In genomic region chr4:42078184-42078801, GRCh38 we compare ENCODE assay signal across 16 cellular contexts.
DNase-seq lines count a peak whose midpoint lies in the region; ATAC-seq, FAIRE-seq and TF ChIP-seq lines count a peak whose summit lies in the region.
"Had no signal": no experiment of that assay in that cellular context is flagged by ENCODE, and none has a peak within 500 bp of the region (broad histone marks: within the 10 kb centered on the region; RNA-seq: fewer than 3 reads in every experiment).

No MANE protein-coding gene starts in this region.

- no peaks in the 10 kb centered on the region for H3K9me3 Mint-ChIP-seq in activated CD4-positive, alpha-beta memory T cell treated with anti-CD3 and anti-CD28 coated beads for 36 hours
- H3K9me3 Mint-ChIP-seq: IgD-negative memory B cell had no signal

- TF ChIP-seq POLR2A in GM12878 (IDR thresholded peaks at IDR 0.05; ENCODE audit: low read depth, low read length): no peak

- H3K4me1 ChIP-seq in GM12878 (ENCODE audit: control insufficient read depth, insufficient read depth, low read length): no peaks in the 10 kb centered on the region
- H3K4me1 ChIP-seq: Caco-2 had no signal

- TF ChIP-seq RAD21 in GM12878 (IDR thresholded peaks at IDR 0.05; ENCODE audit: insufficient read depth, low read depth, low read length): no peak

- no peaks in the 10 kb centered on the region for H4K20me1 ChIP-seq in GM12878 (ENCODE audit: control insufficient read depth, insufficient read depth)

- BruUV-seq in GM12878 (replicated peaks; lab: Mats Ljungman, UMichigan): no TSS peak

- peak overlapping the region; percentile 26; the same call in 1 of the 2 replicates for H3K27ac ChIP-seq in GM12878 (ENCODE audit: control insufficient read depth, insufficient read depth)
- H3K27ac ChIP-seq: PC-9 had no signal

- no peak overlapping the region for H3K4me3 ChIP-seq in GM12878
- H3K4me3 ChIP-seq: PC-9 had no signal

- CTCF ChIA-PET in GM12878 (lab: Yijun Ruan, JAX): no interaction called here
- CTCF ChIA-PET in activated CD4-positive, alpha-beta memory T cell treated with anti-CD3 and anti-CD28 coated beads for 36 hours (lab: Charles Lee): no interaction called here

- no peaks in the 10 kb centered on the region for H3K79me2 ChIP-seq in GM12878 (ENCODE audit: control insufficient read depth, insufficient read depth, low read length)

- no peaks in the 10 kb centered on the region for H3K27me3 Mint-ChIP-seq in activated CD4-positive, alpha-beta memory T cell treated with anti-CD3 and anti-CD28 coated beads for 36 hours
- H3K27me3 Mint-ChIP-seq: IgD-negative memory B cell had no signal

- RAD21 ChIA-PET in GM12878 (lab: Charles Lee; ENCODE audit: unreplicated experiment): no interaction called here

- intact Hi-C loops in GM12878 (cut with micrococcal nuclease; ENCODE audit: unreplicated experiment): no loop called here
- intact Hi-C loops in activated CD4-positive, alpha-beta memory T cell treated with anti-CD3 and anti-CD28 coated beads for 36 hours (cut with micrococcal nuclease): no loop called here

- H3K36me3 ChIP-seq in GM12878 (ENCODE audit: control insufficient read depth in 2 of 2, insufficient read depth in 2 of 2, low read length in 1 of 2): no peaks in the 10 kb centered on the region; a peak in 1 of 4 replicates

- 0 out of 4 replicates have a peak, but pooled peaks of 1 of the 2 experiments have one; percentile 17 for TF ChIP-seq EP300 in GM12878 (IDR thresholded peaks at IDR 0.05; ENCODE audit: borderline replicate concordance in 1 of 2, control insufficient read depth in 1 of 2, low read depth in 2 of 2, low read length in 2 of 2)

- in situ Hi-C loops in GM12878 (cut with MboI): no loop called here

- TF ChIP-seq CTCF in GM12878 (IDR thresholded peaks at IDR 0.05 in 2 of 3, conservative IDR thresholded peaks at IDR 0.05 in 1 of 3; ENCODE audit: control insufficient read depth in 2 of 3, extremely low read depth in 1 of 3, insufficient read depth in 1 of 3, low read depth in 3 of 3, low read length in 3 of 3): no peak

- no peak overlapping the region for H3K27ac Mint-ChIP-seq in activated CD4-positive, alpha-beta memory T cell treated with anti-CD3 and anti-CD28 coated beads for 36 hours
- H3K27ac Mint-ChIP-seq: IgD-negative memory B cell had no signal

- peak; percentile 91 for FAIRE-seq in GM12878 (lab: Jason Lieb, UNC)
- FAIRE-seq: astrocyte had no signal

- POLR2A ChIA-PET in GM12878 (lab: Charles Lee): no interaction called here
- POLR2A ChIA-PET in activated CD4-positive, alpha-beta memory T cell treated with anti-CD3 and anti-CD28 coated beads for 36 hours (lab: Charles Lee): no interaction called here

- no peak overlapping the region for H2AFZ ChIP-seq in GM12878 (ENCODE audit: control insufficient read depth, low read depth, low read length)
- H2AFZ ChIP-seq: PC-9 had no signal

- H3K9me3 ChIP-seq in GM12878 (replicated peaks; ENCODE audit: control insufficient read depth, insufficient read depth, low read length): no peaks in the 10 kb centered on the region
- H3K9me3 ChIP-seq: Caco-2 had no signal

- no peaks in the 10 kb centered on the region for H3K4me1 Mint-ChIP-seq in activated CD4-positive, alpha-beta memory T cell treated with anti-CD3 and anti-CD28 coated beads for 36 hours (ENCODE audit: low read depth)

- H3K9ac ChIP-seq in GM12878 (ENCODE audit: control insufficient read depth, insufficient read depth, low read length): no peak overlapping the region

- peak overlapping the region; percentile 28; the same call in 1 of the 2 replicates for H3K4me2 ChIP-seq in GM12878 (ENCODE audit: control insufficient read depth, insufficient read depth)
- H3K4me2 ChIP-seq: PC-9 had no signal

- SMC1A ChIA-PET in GM12878 (lab: Charles Lee; ENCODE audit: uncharacterized antibody, unreplicated experiment): interaction anchor here (0.8 to 0.9 kb wide), 2 partner anchors 10 to 29 kb away, joined by 3 read pairs; no protein-coding TSS in a partner anchor

- H3K4me3 Mint-ChIP-seq in activated CD4-positive, alpha-beta memory T cell treated with anti-CD3 and anti-CD28 coated beads for 36 hours: no peak overlapping the region
- H3K4me3 Mint-ChIP-seq: IgD-negative memory B cell had no signal

- peaks cover 7% of the 10 kb centered on the region for H3K36me3 Mint-ChIP-seq in activated CD4-positive, alpha-beta memory T cell treated with anti-CD3 and anti-CD28 coated beads for 36 hours

- no peaks in the 10 kb centered on the region for H3K27me3 ChIP-seq in GM12878 (replicated peaks in 1 of 2; ENCODE audit: control insufficient read depth in 2 of 2, insufficient read depth in 2 of 2, low read length in 1 of 2)

- DNase-seq in GM12878 (ENCODE audit: low read depth, low spot score) (peak; percentile 20), CD1c-positive myeloid dendritic cell (ENCODE audit: extremely low spot score) (no peak), SW480 (ENCODE audit: low spot score) (no peak), NCI-H1048 (lab: John Stamatoyannopoulos, UW) (no peak)
- DNase-seq in activated CD4-positive, alpha-beta memory T cell treated with anti-CD3 and anti-CD28 coated beads for 36 hours: no peak
- DNase-seq: Caco-2; effector memory CD4-positive, alpha-beta T cell; head of caudate nucleus; NCI-H1930; PC-9; T1000 had no signal

- peak; percentile 86 for ATAC-seq in GM18873 (IDR thresholded peaks at IDR 0.05; ENCODE audit: low FRiP score, unreplicated experiment)
- ATAC-seq in GM21528 (IDR thresholded peaks at IDR 0.05; ENCODE audit: low FRiP score, unreplicated experiment): peak; percentile 90
- ATAC-seq in HG03060 (IDR thresholded peaks at IDR 0.05; ENCODE audit: low read depth, unreplicated experiment): peak; percentile 90
- peak; percentile 96 for ATAC-seq in GM12878

TF ChIP-seq in GM12878, 131 proteins besides CTCF, POLR2A, EP300 and RAD21 (continues in another document):
- TF ChIP-seq NR2C1 (IDR thresholded peaks at IDR 0.05) (no peak), LARP7 (IDR thresholded peaks at IDR 0.05) (no peak), CUX1 (IDR thresholded peaks at IDR 0.05; ENCODE audit: insufficient replicate concordance, low read depth, low read length) (peak; percentile 23), ATF2 (IDR thresholded peaks at IDR 0.05; ENCODE audit: low read length) (peak; percentile 32; the same call in 1 of the 2 replicates), GABPA (IDR thresholded peaks at IDR 0.05; ENCODE audit: low read depth) (no peak), SPI1 (IDR thresholded peaks at IDR 0.05; ENCODE audit: borderline replicate concordance, insufficient read depth, low read depth, low read length) (peak; percentile 61), RFX5 (IDR thresholded peaks at IDR 0.05; ENCODE audit: low read depth, low read length) (no peak)
